In genomic region chr13:31172535-31172934, GRCh38 we compare ENCODE assay signal across 12 cellular contexts. TPM values are rescaled to one million over a fixed set of nuclear protein-coding genes. Genes with fewer than 3 reads are reported as not detected.
DNase-seq lines count a peak whose midpoint lies in the region; ATAC-seq, FAIRE-seq and TF ChIP-seq lines count a peak whose summit lies in the region.
"Had no signal": no experiment of that assay in that cellular context is flagged by ENCODE, and none has a peak within 500 bp of the region (broad histone marks: within the 10 kb centered on the region; RNA-seq: fewer than 3 reads in every experiment).

No MANE protein-coding gene starts in this region.

- no peaks in the 10 kb centered on the region for H3K4me1 ChIP-seq in left lung
- H3K4me1 ChIP-seq: spleen had no signal

- TF ChIP-seq CTCF in AG09309 (IDR thresholded peaks at IDR 0.05; ENCODE audit: control insufficient read depth, insufficient read depth, low read depth, low read length, missing control alignments) (no peak), bronchial epithelial cell (IDR thresholded peaks at IDR 0.05; ENCODE audit: insufficient read depth, low read length, severe bottlenecking) (no peak), left lung (IDR thresholded peaks at IDR 0.05) (no peak), dorsolateral prefrontal cortex (IDR thresholded peaks at IDR 0.05 in 54 of 56, conservative IDR thresholded peaks at IDR 0.05 in 2 of 56; ENCODE audit: low read depth in 1 of 56, partially characterized antibody in 56 of 56) (no peak)

- DNase-seq in AG09309 (ENCODE audit: low read depth) = peak; percentile 62
- peak; percentile 56 for DNase-seq in LoVo (ENCODE audit: low spot score)
- DNase-seq in bronchial epithelial cell (ENCODE audit: low read depth) = peak; percentile 98
- DNase-seq in left lung = no peak
- no peak for DNase-seq in NCI-H2107 (lab: John Stamatoyannopoulos, UW)
- DNase-seq in NCI-H510A treated with DMSO at 0.1 percent for 48 hours (lab: John Stamatoyannopoulos, UW) = no peak
- no peak for DNase-seq in dorsolateral prefrontal cortex
- DNase-seq: activated T-cell treated with anti-CD3 and anti-CD28 coated beads, Interleukin-2, amount 50 U/mL, for 4 hours; C1 segment of cervical spinal cord; NCI-H187 treated with DMSO at 0.1 percent for 48 hours; spleen had no signal

- H3K27me3 ChIP-seq in bronchial epithelial cell (ENCODE audit: control insufficient read depth, insufficient read depth, low read length) (no peaks in the 10 kb centered on the region), left lung (no peaks in the 10 kb centered on the region), dorsolateral prefrontal cortex (no peaks in the 10 kb centered on the region)

- H3K36me3 ChIP-seq in bronchial epithelial cell (ENCODE audit: control insufficient read depth, insufficient read depth, low read length) (no peaks in the 10 kb centered on the region), left lung (no peaks in the 10 kb centered on the region)
- H3K36me3 ChIP-seq: spleen had no signal

- no peaks in the 10 kb centered on the region for H3K9me3 ChIP-seq in left lung

- H3K27ac ChIP-seq in left lung (no peak overlapping the region), dorsolateral prefrontal cortex (no peak overlapping the region)
- H3K27ac ChIP-seq: spleen had no signal

- no peak for FAIRE-seq in bronchial epithelial cell (lab: Jason Lieb, UNC)

- ATAC-seq in left lung (peak; percentile 67), GM21390 (IDR thresholded peaks at IDR 0.05; ENCODE audit: unreplicated experiment) (no peak)
- ATAC-seq: activated T-cell treated with anti-CD3 and anti-CD28 coated beads, Interleukin-2, amount 50 U/mL, for 4 hours had no signal

- intact Hi-C loops in left lung (cut with DNase I) (no loop called here), dorsolateral prefrontal cortex (cut with DNase I) (loop anchor here (5.0 to 10.0 kb wide), 2 partner anchors 250 to 252 kb away; no protein-coding TSS in a partner anchor)

- no peak overlapping the region for H3K4me3 ChIP-seq in AG09309 (ENCODE audit: control insufficient read depth, low read depth, low read length)
- no peak overlapping the region for H3K4me3 ChIP-seq in bronchial epithelial cell (ENCODE audit: low read depth, low read length)
- no peak overlapping the region for H3K4me3 ChIP-seq in left lung
- H3K4me3 ChIP-seq in dorsolateral prefrontal cortex = no peak overlapping the region
- H3K4me3 ChIP-seq: spleen had no signal

RNA-seq across cellular contexts. Expression of gene HSPH1, which starts 10.8 kb away (rescaled TPM):
- total RNA-seq in bronchial epithelial cell (26.3 and 32.4 TPM in 2 replicates), left lung (100 to 1,000 TPM in 1 of 2 donors, 10 to 100 TPM in 1; 92.7 to 122 TPM), dorsolateral prefrontal cortex (100 to 1,000 TPM in 118 of 120 experiments, 10 to 100 TPM in 2; 90.5 to 959 (median 242) TPM)

RNA-seq across cellular contexts. Expression of gene B3GLCT, which starts 27.2 kb away (rescaled TPM):
- total RNA-seq in bronchial epithelial cell (3.9 and 4.1 TPM in 2 replicates), left lung (1 to 10 TPM; 6.5 to 6.9 TPM), dorsolateral prefrontal cortex (10 to 100 TPM in 110 of 120 experiments, 1 to 10 TPM in 10; 7.6 to 22.2 (median 13.1) TPM)

Comparison
In these comparisons a context has a peak if more than half of its experiments do, and no peak if none do; other contexts are left out.
1. DNase-seq: peak in AG09309 (single experiment), LoVo (single experiment) and bronchial epithelial cell (single experiment); none in left lung (0 of 2), NCI-H2107 (single experiment), NCI-H510A treated with DMSO at 0.1 percent for 48 hours (single experiment) and dorsolateral prefrontal cortex (0 of 10).
2. intact Hi-C loops: an anchor here in dorsolateral prefrontal cortex (5.0 to 10.0 kb wide); none called in left lung.